ENCODE assay signal across 18 cellular contexts in the genomic region with DNA sequence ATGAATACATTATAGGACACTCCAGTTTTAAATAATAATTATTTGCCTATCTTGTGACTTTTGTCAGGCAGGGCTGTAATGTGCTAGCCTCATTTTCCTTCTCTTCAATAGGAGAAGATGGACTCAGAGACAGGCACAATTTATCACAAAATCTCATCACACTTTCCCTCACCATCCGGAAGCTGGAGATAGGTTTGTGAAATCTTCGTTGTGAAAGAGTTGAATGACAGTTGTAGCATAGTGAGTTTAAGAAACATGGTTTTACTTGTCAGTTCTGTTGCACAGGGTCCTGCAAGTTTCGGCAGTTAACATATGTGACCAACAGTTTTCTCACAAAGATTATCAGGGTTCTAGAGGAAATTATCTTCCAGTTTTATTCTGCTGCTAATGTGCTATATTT.
"Had no signal": no experiment of that assay in that cellular context is flagged by ENCODE, and none has a peak within 500 bp of the region (broad histone marks: within the 10 kb centered on the region; RNA-seq: fewer than 3 reads in every experiment).

No MANE protein-coding gene starts in this region.

- H3K9me3 Mint-ChIP-seq: activated CD4-positive, alpha-beta memory T cell treated with anti-CD3 and anti-CD28 coated beads for 36 hours; memory B cell; naive B cell; neural crest cell had no signal

- H3K36me3 Mint-ChIP-seq: activated CD4-positive, alpha-beta memory T cell treated with anti-CD3 and anti-CD28 coated beads for 36 hours; activated naive CD8-positive, alpha-beta T cell; memory B cell; naive B cell; WTC11 had no signal

- H3K27me3 ChIP-seq: cardiac muscle cell, thyroid gland had no signal

- H3K4me3 Mint-ChIP-seq: activated CD4-positive, alpha-beta memory T cell treated with anti-CD3 and anti-CD28 coated beads for 36 hours; activated CD4-positive, alpha-beta T cell treated with anti-CD3 and anti-CD28 coated beads for 36 hours; activated naive CD8-positive, alpha-beta T cell; memory B cell; naive B cell; neural crest cell; WTC11 had no signal

- H3K36me3 ChIP-seq: cardiac muscle cell, esophagus squamous epithelium, thyroid gland had no signal

- DNase-seq: activated CD4-positive, alpha-beta memory T cell treated with anti-CD3 and anti-CD28 coated beads for 36 hours; activated CD4-positive, alpha-beta T cell treated with anti-CD3 and anti-CD28 coated beads for 36 hours; activated T-cell treated with anti-CD3 and anti-CD28 coated beads for 4 hours; amygdala; dermis blood vessel endothelial cell; effector memory CD4-positive, alpha-beta T cell; esophagus squamous epithelium; mucosa of descending colon; naive B cell; stimulated activated naive CD4-positive, alpha-beta T cell; thyroid gland had no signal

- H3K27ac Mint-ChIP-seq: activated CD4-positive, alpha-beta memory T cell treated with anti-CD3 and anti-CD28 coated beads for 36 hours; activated CD4-positive, alpha-beta T cell treated with anti-CD3 and anti-CD28 coated beads for 36 hours; activated naive CD8-positive, alpha-beta T cell; memory B cell; naive B cell; progenitor cell of endocrine pancreas; WTC11 had no signal

- H3K9me3 ChIP-seq: esophagus squamous epithelium, mucosa of descending colon, thyroid gland had no signal

- FAIRE-seq: endothelial cell of umbilical vein had no signal

- H3K4me3 ChIP-seq: cardiac muscle cell, esophagus squamous epithelium, mucosa of descending colon, thyroid gland had no signal
